33 cellular contexts compared by ENCODE assay signal in the genomic region with DNA sequence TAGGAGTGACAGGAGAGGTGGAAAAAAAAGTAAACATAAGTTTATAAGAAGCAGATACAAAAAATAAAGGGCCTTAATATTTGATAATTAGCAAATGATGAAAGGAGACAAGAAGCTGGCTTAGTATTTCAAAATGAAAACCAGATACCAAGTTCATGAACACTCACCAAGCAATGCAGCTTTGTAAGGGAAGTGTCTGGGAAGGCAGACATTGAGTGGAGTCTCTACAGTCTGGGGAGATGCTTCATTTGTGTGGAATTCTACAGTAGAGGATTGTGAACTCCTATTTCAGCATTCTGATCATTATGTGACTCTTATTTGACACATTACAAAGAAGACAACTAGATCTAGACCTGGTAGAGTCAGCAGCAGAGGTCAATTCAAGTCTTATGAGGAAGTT.
"Had no signal": no experiment of that assay in that cellular context is flagged by ENCODE, and none has a peak within 500 bp of the region (broad histone marks: within the 10 kb centered on the region; RNA-seq: fewer than 3 reads in every experiment).

No MANE protein-coding gene starts in this region.

- H3K4me3 Mint-ChIP-seq: activated CD8-positive, alpha-beta T cell treated with anti-CD3 and anti-CD28 coated beads for 36 hours; activated naive CD8-positive, alpha-beta T cell; activated T-cell treated with anti-CD3 and anti-CD28 coated beads, Interleukin-2, amount 50 U/mL, for 4 hours; activated T-helper 17 cell treated with anti-CD3 and anti-CD28 coated beads, Interleukin-2, amount 50 U/mL, for 72 hours; brain; endodermal cell; T-helper 1 cell treated with Interleukin-12 subunit alpha and Interleukin-12 subunit beta and Interleukin-4 antibody, amounts not matched to agents 30 μg/mL and 1 μg/mL, for 36 hours; WTC11 had no signal

- H3K4me1 ChIP-seq: breast epithelium, colonic mucosa, esophagus muscularis mucosa, foreskin keratinocyte, gastrocnemius medialis, heart left ventricle had no signal

- H3K27ac ChIP-seq: breast epithelium, cardiac muscle cell, colonic mucosa, esophagus muscularis mucosa, foreskin keratinocyte, gastrocnemius medialis, heart left ventricle, VCaP had no signal

- FAIRE-seq: TTC549 had no signal

- H3K36me3 Mint-ChIP-seq: activated naive CD8-positive, alpha-beta T cell; brain; WTC11 had no signal

- H3K9me3 ChIP-seq: breast epithelium, colonic mucosa, esophagus muscularis mucosa, gastrocnemius medialis, heart left ventricle had no signal

- H3K27ac Mint-ChIP-seq: activated CD8-positive, alpha-beta T cell treated with anti-CD3 and anti-CD28 coated beads for 36 hours; activated naive CD8-positive, alpha-beta T cell; activated T-helper 17 cell treated with anti-CD3 and anti-CD28 coated beads, Interleukin-2, amount 50 U/mL, for 72 hours; brain; endodermal cell; T-helper 1 cell treated with Interleukin-12 subunit alpha and Interleukin-12 subunit beta and Interleukin-4 antibody, amounts not matched to agents 30 μg/mL and 1 μg/mL, for 36 hours; WTC11 had no signal

- ATAC-seq: activated CD8-positive, alpha-beta T cell treated with anti-CD3 and anti-CD28 coated beads for 36 hours; activated T-cell treated with anti-CD3 and anti-CD28 coated beads, Interleukin-2, amount 50 U/mL, for 4 hours; activated T-helper 17 cell treated with anti-CD3 and anti-CD28 coated beads, Interleukin-2, amount 50 U/mL, for 72 hours; foreskin keratinocyte; gastrocnemius medialis; heart left ventricle; WTC11 had no signal

- H3K27me3 ChIP-seq: breast epithelium, cardiac muscle cell, colonic mucosa, esophagus muscularis mucosa, foreskin keratinocyte, gastrocnemius medialis, heart left ventricle had no signal

- H3K9me3 Mint-ChIP-seq: brain, endodermal cell, WTC11 had no signal

- H3K27me3 Mint-ChIP-seq: activated CD8-positive, alpha-beta T cell treated with anti-CD3 and anti-CD28 coated beads for 36 hours; activated naive CD8-positive, alpha-beta T cell; activated T-helper 17 cell treated with anti-CD3 and anti-CD28 coated beads, Interleukin-2, amount 50 U/mL, for 72 hours; brain had no signal

- H3K36me3 ChIP-seq: breast epithelium, cardiac muscle cell, colonic mucosa, esophagus muscularis mucosa, gastrocnemius medialis, heart left ventricle had no signal

- H3K4me1 Mint-ChIP-seq: activated T-helper 17 cell treated with anti-CD3 and anti-CD28 coated beads, Interleukin-2, amount 50 U/mL, for 72 hours; brain; endodermal cell; WTC11 had no signal

- DNase-seq: activated CD4-positive, alpha-beta T cell treated with anti-CD3 and anti-CD28 coated beads for 48 hours; activated CD4-positive, alpha-beta T cell treated with anti-CD3 and anti-CD28 coated beads, Interleukin-2, amount 50 U/mL, for 1 hour; activated CD4-positive, alpha-beta T cell treated with anti-CD3 and anti-CD28 coated beads, Interleukin-2, amount 50 U/mL, for 48 hours; activated CD8-positive, alpha-beta memory T cell treated with anti-CD3 and anti-CD28 coated beads for 24 hours; activated CD8-positive, alpha-beta T cell treated with anti-CD3 and anti-CD28 coated beads for 36 hours; activated effector memory CD4-positive, alpha-beta T cell treated with Interleukin-2 at 50 U/mL for 16 hours; activated gamma-delta T cell treated with Interleukin-2 at 50 U/mL for 16 hours; activated naive CD4-positive, alpha-beta T cell treated with anti-CD3 and anti-CD28 coated beads, Interleukin-2, amount 50 U/mL, for 16 hours; activated naive CD4-positive, alpha-beta T cell treated with Interleukin-2 at 50 U/mL for 16 hours; activated T-cell treated with anti-CD3 and anti-CD28 coated beads, Interleukin-2, amount 50 U/mL, for 4 hours; amygdala; aorta; central memory CD4-positive, alpha-beta T cell; cerebellar nuclear complex; colonic mucosa; effector memory CD4-positive, alpha-beta T cell; endodermal cell; gastrocnemius medialis; glutamatergic neuron; heart left ventricle; hypothalamus; T1000 had no signal

- H3K4me3 ChIP-seq: breast epithelium, cardiac muscle cell, colonic mucosa, esophagus muscularis mucosa, gastrocnemius medialis, heart left ventricle had no signal
